Comparison of ENCODE assay signal across 26 cellular contexts in the genomic region with DNA sequence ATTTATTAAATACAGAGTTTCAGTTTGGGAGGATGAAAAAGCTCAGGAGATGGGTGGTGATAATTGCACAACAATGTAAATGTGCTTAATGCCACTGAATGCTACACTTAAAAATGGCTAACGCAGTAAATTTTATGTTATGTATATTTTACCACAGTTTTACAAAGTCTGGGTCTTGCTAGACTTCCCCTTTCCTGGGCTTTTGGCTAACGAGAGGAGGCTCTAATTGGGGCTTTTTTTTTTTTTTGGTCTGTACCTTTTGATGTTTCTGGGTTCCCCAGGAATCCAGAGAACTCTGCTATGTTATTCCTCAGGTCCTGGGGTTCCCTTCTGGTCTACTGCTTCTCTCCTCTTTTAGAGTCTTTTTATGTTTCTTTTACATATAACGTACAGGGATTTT.
"Had no signal": no experiment of that assay in that cellular context is flagged by ENCODE, and none has a peak within 500 bp of the region (broad histone marks: within the 10 kb centered on the region; RNA-seq: fewer than 3 reads in every experiment).

No MANE protein-coding gene starts in this region.

- H3K36me3 ChIP-seq: adrenal gland, ascending aorta, breast epithelium, cardiac muscle cell, colonic mucosa had no signal

- H3K4me1 ChIP-seq: adrenal gland, ascending aorta, breast epithelium, colonic mucosa had no signal

- DNase-seq: activated CD4-positive, alpha-beta memory T cell treated with anti-CD3 and anti-CD28 coated beads for 36 hours; activated CD4-positive, alpha-beta T cell treated with anti-CD3 and anti-CD28 coated beads for 36 hours; activated CD4-positive, alpha-beta T cell treated with anti-CD3 and anti-CD28 coated beads, Interleukin-2, amount 10 ng/mL, durations not matched to agents 24 days and 14 days; activated CD4-positive, CD25-positive, alpha-beta regulatory T cell; activated CD4-positive, CD25-positive, alpha-beta regulatory T cell treated with anti-CD3 and anti-CD28 coated beads, Interleukin-2, amount 50 U/mL, for 72 hours; activated CD8-positive, alpha-beta memory T cell treated with anti-CD3 and anti-CD28 coated beads, Interleukin-2, amount 10 ng/mL, durations not matched to agents 7 days and 5 days; activated CD8-positive, alpha-beta memory T cell treated with anti-CD3 and anti-CD28 coated beads, Interleukin-2, amount 50 U/mL, for 4 hours; activated CD8-positive, alpha-beta T cell treated with anti-CD3 and anti-CD28 coated beads, Interleukin-2, amount 10 ng/mL, durations not matched to agents 7 days and 5 days; activated naive CD4-positive, alpha-beta T cell treated with anti-CD3 and anti-CD28 coated beads for 36 hours; activated naive CD8-positive, alpha-beta T cell treated with anti-CD3 and anti-CD28 coated beads for 36 hours; activated naive CD8-positive, alpha-beta T cell treated with anti-CD3 and anti-CD28 coated beads, Interleukin-2, amount 50 U/mL, for 24 hours; activated T-cell treated with anti-CD3 and anti-CD28 coated beads, Interleukin-2, amount 50 U/mL, for 1 hour; activated T-cell treated with anti-CD3 and anti-CD28 coated beads, Interleukin-2, amount 50 U/mL, for 48 hours; adrenal gland; central memory CD4-positive, alpha-beta T cell; cerebellar nuclear complex; colonic mucosa; dorsolateral prefrontal cortex; effector memory CD4-positive, alpha-beta T cell; endodermal cell; foreskin fibroblast; head of caudate nucleus; T-helper 2 cell had no signal

- H3K27me3 ChIP-seq: adrenal gland, ascending aorta, breast epithelium, cardiac muscle cell, colonic mucosa, dorsolateral prefrontal cortex had no signal

- H3K27ac ChIP-seq: adrenal gland, ascending aorta, breast epithelium, cardiac muscle cell, colonic mucosa, dorsolateral prefrontal cortex had no signal

- H3K4me3 ChIP-seq: adrenal gland, ascending aorta, breast epithelium, cardiac muscle cell, colonic mucosa, dorsolateral prefrontal cortex had no signal

- H3K9me3 ChIP-seq: adrenal gland, ascending aorta, breast epithelium, colonic mucosa had no signal
